ENCODE assay signal across 20 cellular contexts in genomic region chr5:96035796-96036195, GRCh38.
DNase-seq lines count a peak whose midpoint lies in the region; ATAC-seq, FAIRE-seq and TF ChIP-seq lines count a peak whose summit lies in the region.
"Had no signal": no experiment of that assay in that cellular context is flagged by ENCODE, and none has a peak within 500 bp of the region (broad histone marks: within the 10 kb centered on the region; RNA-seq: fewer than 3 reads in every experiment).

No MANE protein-coding gene starts in this region.

- no peaks in the 10 kb centered on the region for H4K20me1 ChIP-seq in PC-3 (ENCODE audit: low read length)
- H4K20me1 ChIP-seq in H1 (replicated peaks in 1 of 2; ENCODE audit: control insufficient read depth in 1 of 2, insufficient read depth in 2 of 2, low read length in 2 of 2), result no peaks in the 10 kb centered on the region

- H3K9ac ChIP-seq in PC-3 (ENCODE audit: low read length), result 0 out of 2 replicates have a peak overlapping the region, but pooled peaks have one; percentile 5
- H3K9ac ChIP-seq in H1 (replicated peaks in 1 of 4; ENCODE audit: extremely low read depth in 1 of 4, low read depth in 3 of 4, low read length in 3 of 4), result no peak overlapping the region
- H3K9ac ChIP-seq in mesendoderm (ENCODE audit: low read length), result no peak overlapping the region

- POLR2A ChIA-PET in MCF 10A (lab: Yijun Ruan, JAX) (interaction anchor here (0.6 to 1.0 kb wide), 5 partner anchors 10 to 119 kb away, joined by 3 to 7 read pairs (median 4); no protein-coding TSS in a partner anchor), PC-3 (lab: Charles Lee; ENCODE audit: unreplicated experiment) (no interaction called here), H1 (lab: Charles Lee; ENCODE audit: partially characterized antibody) (no interaction called here)
- POLR2A ChIA-PET in naive thymus-derived CD8-positive, alpha-beta T cell (lab: Charles Lee), result no interaction called here

- H3K9me2 ChIP-seq in PC-3 (replicated peaks; ENCODE audit: low read length), result no peaks in the 10 kb centered on the region

- H3F3A ChIP-seq in PC-3 (ENCODE audit: low read length, unreplicated experiment), result peaks cover 15% of the 10 kb centered on the region

- H3K4me3 Mint-ChIP-seq in MCF 10A (ENCODE audit: unreplicated experiment), result no peak overlapping the region
- H3K4me3 Mint-ChIP-seq in naive thymus-derived CD8-positive, alpha-beta T cell, result no peak overlapping the region
- H3K4me3 Mint-ChIP-seq: B cell; CD4-positive, alpha-beta T cell; HFFc6 had no signal

- no peak overlapping the region for H4K5ac ChIP-seq in H1 (ENCODE audit: insufficient read length, low read depth, low read length)
- no peak overlapping the region for H4K5ac ChIP-seq in mesendoderm (ENCODE audit: low read length)

- H3K4me2 ChIP-seq in PC-3 (ENCODE audit: low read length) (peak overlapping the region; percentile 72), H1 (ENCODE audit: insufficient read depth in 1 of 2, low read depth in 2 of 2, low read length in 2 of 2) (no peak overlapping the region), mesendoderm (ENCODE audit: low read length) (no peak overlapping the region)

- H3K9me3 ChIP-seq in breast epithelium (no peaks in the 10 kb centered on the region), PC-3 (ENCODE audit: low read length) (no peaks in the 10 kb centered on the region; the same call in 1 of the 2 replicates), H1 (ENCODE audit: insufficient read depth in 2 of 2, low read depth in 1 of 2, low read length in 1 of 2) (no peaks in the 10 kb centered on the region; a peak in 1 of 4 replicates)
- H3K9me3 ChIP-seq: HAP-1 had no signal

- no peaks in the 10 kb centered on the region for H3K36me3 Mint-ChIP-seq in MCF 10A (ENCODE audit: insufficient read depth, unreplicated experiment)
- peaks cover 0 to 3% (median 0%) of the 10 kb centered on the region in 3 donors for H3K36me3 Mint-ChIP-seq in naive thymus-derived CD8-positive, alpha-beta T cell

- H2BK20ac ChIP-seq in H1 (ENCODE audit: low read length), result no peak overlapping the region

- H3K56ac ChIP-seq in H1 (replicated peaks; ENCODE audit: insufficient read length, low read depth, low read length) (no peak overlapping the region), mesendoderm (ENCODE audit: low read length) (no peak overlapping the region)

- ATAC-seq in PC-3, result no peak
- no peak for ATAC-seq in naive thymus-derived CD8-positive, alpha-beta T cell
- ATAC-seq: HepG2 had no signal

- no peak for DNase-seq in MCF 10A (ENCODE audit: unreplicated experiment)
- no peak for DNase-seq in breast epithelium (ENCODE audit: low spot score in 2 of 2)
- no peak for DNase-seq in PC-3
- DNase-seq in H1 (ENCODE audit: low read depth in 1 of 2, low spot score in 2 of 2), result no peak
- DNase-seq in mesendoderm, result no peak
- no peak for DNase-seq in retina
- no peak for DNase-seq in naive thymus-derived CD8-positive, alpha-beta T cell
- no peak for DNase-seq in mesenteric fat pad (ENCODE audit: low spot score)
- DNase-seq: 8988T; C1 segment of cervical spinal cord; CD4-positive, alpha-beta T cell; DMS79 treated with DMSO at 0.1 percent for 48 hours; EL; GOT3; HFFc6 had no signal

- no peak overlapping the region for H3K14ac ChIP-seq in H1 (ENCODE audit: insufficient read length)

- no peak overlapping the region for H3K4ac ChIP-seq in H1 (replicated peaks; ENCODE audit: insufficient read length, low read depth, low read length)
- H3K4ac ChIP-seq in mesendoderm (ENCODE audit: low read depth, low read length), result no peak overlapping the region

- H3K4me1 ChIP-seq in breast epithelium (no peaks in the 10 kb centered on the region), PC-3 (ENCODE audit: insufficient read depth, low read length) (peaks cover 48% of the 10 kb centered on the region), H1 (replicated peaks in 1 of 4; ENCODE audit: control insufficient read depth in 3 of 4, insufficient read depth in 4 of 4, low read length in 3 of 4) (no peaks in the 10 kb centered on the region), mesendoderm (ENCODE audit: control insufficient read depth, low read depth, low read length) (no peaks in the 10 kb centered on the region)
- H3K4me1 ChIP-seq: HAP-1 had no signal

- H2BK15ac ChIP-seq in H1 (ENCODE audit: low read length), result no peak overlapping the region
- H2BK15ac ChIP-seq in mesendoderm (replicated peaks; ENCODE audit: low read depth), result no peak overlapping the region

- WGBS in H1 (ENCODE audit: extremely low coverage in 1 of 2, insufficient coverage in 1 of 2, insufficient read length in 1 of 2, insufficient replicate concordance in 2 of 2, low coverage in 1 of 2, low lambda C conversion rate in 2 of 2, missing lambda C conversion rate in 1 of 2), 2 experiments, result 91% methylated on average over 3 of the region's 3 CpGs; no CpG with 5 or more reads in 1 of the 2 experiments
- WGBS in mesendoderm (ENCODE audit: extremely low coverage, insufficient coverage, low lambda C conversion rate), result no CpG with 5 or more reads among the region's 3 CpGs

- H3K4me1 Mint-ChIP-seq in MCF 10A (ENCODE audit: insufficient read depth, unreplicated experiment), result peaks cover 26% of the 10 kb centered on the region
- no peaks in the 10 kb centered on the region for H3K4me1 Mint-ChIP-seq in naive thymus-derived CD8-positive, alpha-beta T cell

- no peak overlapping the region for H2BK12ac ChIP-seq in H1 (ENCODE audit: low read depth, low read length)

- no peak for TF ChIP-seq CTCF in MCF 10A (IDR thresholded peaks at IDR 0.05; ENCODE audit: unreplicated experiment)
- TF ChIP-seq CTCF in breast epithelium (IDR thresholded peaks at IDR 0.05), result no peak
- TF ChIP-seq CTCF in PC-3 (conservative IDR thresholded peaks at IDR 0.05; ENCODE audit: low read depth, low read length), result no peak
- no peak for TF ChIP-seq CTCF in H1 (IDR thresholded peaks at IDR 0.05; ENCODE audit: control extremely low read depth in 1 of 3, insufficient read depth in 1 of 3, low read depth in 1 of 3, low read length in 3 of 3)

- no peaks in the 10 kb centered on the region for H3K27me3 Mint-ChIP-seq in MCF 10A (ENCODE audit: insufficient read depth, unreplicated experiment)
- peaks cover 0 to 3% (median 0%) of the 10 kb centered on the region in 5 donors for H3K27me3 Mint-ChIP-seq in naive thymus-derived CD8-positive, alpha-beta T cell
- H3K27me3 Mint-ChIP-seq: B cell had no signal

- no peaks in the 10 kb centered on the region for H3K79me1 ChIP-seq in H1 (ENCODE audit: low read depth, low read length)
- H3K79me1 ChIP-seq in mesendoderm (ENCODE audit: low read length), result no peaks in the 10 kb centered on the region

- no peak for TF ChIP-seq RAD21 in H1 (IDR thresholded peaks at IDR 0.05 in 1 of 2, conservative IDR thresholded peaks at IDR 0.05 in 1 of 2; ENCODE audit: low read depth in 2 of 2, low read length in 2 of 2)

- H2BK5ac ChIP-seq in H1 (ENCODE audit: low read depth, low read length), result no peak overlapping the region
- no peak overlapping the region for H2BK5ac ChIP-seq in mesendoderm (ENCODE audit: low read length)

- CTCF ChIA-PET in MCF 10A (lab: Yijun Ruan, JAX), result no interaction called here
- CTCF ChIA-PET in PC-3 (lab: Charles Lee), result no interaction called here
- CTCF ChIA-PET in H1 (lab: Charles Lee; ENCODE audit: partially characterized antibody), result no interaction called here

- H3K79me2 ChIP-seq in PC-3 (ENCODE audit: low read length) (no peaks in the 10 kb centered on the region), H1 (ENCODE audit: control insufficient read depth in 1 of 2, insufficient read depth in 2 of 2, low read length in 2 of 2) (no peaks in the 10 kb centered on the region), mesendoderm (ENCODE audit: control insufficient read depth, insufficient read depth, low read length) (no peaks in the 10 kb centered on the region)

- H3K27ac ChIP-seq in breast epithelium (no peak overlapping the region), PC-3 (ENCODE audit: low read length) (peak overlapping the region; percentile 98), H1 (ENCODE audit: low read depth, low read length) (no peak overlapping the region), mesendoderm (ENCODE audit: low read depth, low read length) (no peak overlapping the region)

- FAIRE-seq in H1 (lab: Jason Lieb, UNC), result no peak
- FAIRE-seq: GM12891, HepG2, HTR-8/SVneo had no signal

- H3K4me3 ChIP-seq in breast epithelium (no peak overlapping the region), PC-3 (ENCODE audit: low read length) (no peak overlapping the region), H1 (ENCODE audit: extremely low read depth in 1 of 4, insufficient read depth in 2 of 4, low read depth in 3 of 4, low read length in 4 of 4) (no peak overlapping the region), mesendoderm (ENCODE audit: low read length) (no peak overlapping the region)
- H3K4me3 ChIP-seq: HAP-1 had no signal

- H3K18ac ChIP-seq in H1 (ENCODE audit: extremely low read depth, low read length) (no peak overlapping the region), mesendoderm (ENCODE audit: low read length) (no peak overlapping the region)

- no peak for TF ChIP-seq POLR2A in breast epithelium (IDR thresholded peaks at IDR 0.05)
- no peak for TF ChIP-seq POLR2A in H1 (IDR thresholded peaks at IDR 0.05; ENCODE audit: control extremely low read depth in 1 of 2, low read depth in 2 of 2, low read length in 2 of 2)

- intact Hi-C loops in MCF 10A (cut with micrococcal nuclease), result no loop called here
- intact Hi-C loops in breast epithelium (cut with DNase I; ENCODE audit: low total_unique reads), result loop anchor here (2.0 kb wide), 1 partner anchor 61 kb away; no protein-coding TSS in a partner anchor
- intact Hi-C loops in PC-3 (cut with micrococcal nuclease), result loop anchor here (2.0 kb wide), 1 partner anchor 223 kb away; no protein-coding TSS in a partner anchor

- H3K23ac ChIP-seq in H1 (ENCODE audit: insufficient read length), result no peak overlapping the region
- no peak overlapping the region for H3K23ac ChIP-seq in mesendoderm (ENCODE audit: low read length)

- H2AFZ ChIP-seq in PC-3 (ENCODE audit: low read length) (no peak overlapping the region), H1 (ENCODE audit: low read length) (peak overlapping the region; percentile 25)

- peak overlapping the region; percentile 72 for H3K27ac Mint-ChIP-seq in MCF 10A (ENCODE audit: low read depth, unreplicated experiment)
- H3K27ac Mint-ChIP-seq in naive thymus-derived CD8-positive, alpha-beta T cell, result no peak overlapping the region
- H3K27ac Mint-ChIP-seq: B cell; CD4-positive, alpha-beta T cell had no signal

- H3K36me3 ChIP-seq in breast epithelium, result no peaks in the 10 kb centered on the region
- peaks cover 6% of the 10 kb centered on the region; the same call in 1 of the 2 replicates for H3K36me3 ChIP-seq in PC-3 (ENCODE audit: low read depth, low read length)
- no peaks in the 10 kb centered on the region for H3K36me3 ChIP-seq in H1 (ENCODE audit: control insufficient read depth in 2 of 4, insufficient read depth in 4 of 4, low read length in 3 of 4)
- no peaks in the 10 kb centered on the region for H3K36me3 ChIP-seq in mesendoderm (ENCODE audit: control insufficient read depth, insufficient read depth, low read length)
- H3K36me3 ChIP-seq: HAP-1 had no signal

- H2AK5ac ChIP-seq in H1 (ENCODE audit: low read depth, low read length) (no peak overlapping the region), mesendoderm (ENCODE audit: low read length) (no peak overlapping the region)

- H4K8ac ChIP-seq in H1 (ENCODE audit: extremely low read depth, insufficient read depth, low read length), result no peak overlapping the region
- peak overlapping the region; percentile 56 for H4K8ac ChIP-seq in mesendoderm (ENCODE audit: low read depth, low read length)

- H3K27me3 ChIP-seq in breast epithelium, result no peaks in the 10 kb centered on the region
- H3K27me3 ChIP-seq in PC-3 (ENCODE audit: low read length), result no peaks in the 10 kb centered on the region
- no peaks in the 10 kb centered on the region for H3K27me3 ChIP-seq in H1 (replicated peaks in 1 of 4; ENCODE audit: control insufficient read depth in 3 of 4, extremely low read depth in 1 of 4, insufficient read depth in 3 of 4, low read length in 3 of 4)
- no peaks in the 10 kb centered on the region for H3K27me3 ChIP-seq in mesendoderm (ENCODE audit: insufficient read depth, low read length, poor library complexity)

- no TSS peak for BruUV-seq in MCF 10A (replicated peaks; lab: Mats Ljungman, UMichigan)
- no TSS peak for BruUV-seq in PC-3 (replicated peaks; lab: Mats Ljungman, UMichigan)

- no peak overlapping the region for H2BK120ac ChIP-seq in H1 (replicated peaks; ENCODE audit: low read depth, low read length)
- H2BK120ac ChIP-seq in mesendoderm (ENCODE audit: low read depth, low read length), result no peak overlapping the region

- H4K91ac ChIP-seq in H1 (replicated peaks; ENCODE audit: insufficient read length, low read length), result no peak overlapping the region

- TF ChIP-seq EP300 in H1 (IDR thresholded peaks at IDR 0.05; ENCODE audit: borderline replicate concordance in 1 of 2, low read depth in 2 of 2, low read length in 2 of 2), result no peak

- no peaks in the 10 kb centered on the region for H3K23me2 ChIP-seq in H1 (ENCODE audit: low read depth, low read length)

- no peaks in the 10 kb centered on the region for H3K9me3 Mint-ChIP-seq in MCF 10A (ENCODE audit: unreplicated experiment)
- peaks cover 0 to 13% (median 5%) of the 10 kb centered on the region in 9 donors for H3K9me3 Mint-ChIP-seq in naive thymus-derived CD8-positive, alpha-beta T cell
- H3K9me3 Mint-ChIP-seq: CD4-positive, alpha-beta T cell had no signal
